Comparison of ENCODE assay signal across 9 cellular contexts in genomic region chr19:53463263-53463662, GRCh38. TPM values are rescaled to one million over a fixed set of nuclear protein-coding genes. Genes with fewer than 3 reads are reported as not detected.
DNase-seq lines count a peak whose midpoint lies in the region; ATAC-seq, FAIRE-seq and TF ChIP-seq lines count a peak whose summit lies in the region.
"Had no signal": no experiment of that assay in that cellular context is flagged by ENCODE, and none has a peak within 500 bp of the region (broad histone marks: within the 10 kb centered on the region; RNA-seq: fewer than 3 reads in every experiment).

No MANE protein-coding gene starts in this region.

- TF ChIP-seq EP300 in HepG2 (IDR thresholded peaks at IDR 0.05; ENCODE audit: low read depth in 2 of 2, low read length in 2 of 2): no peak
- TF ChIP-seq EP300 in HepG2 (CRISPR knock-in tag; IDR thresholded peaks at IDR 0.05; ENCODE audit: borderline replicate concordance): no peak
- TF ChIP-seq EP300 in H1 (IDR thresholded peaks at IDR 0.05; ENCODE audit: borderline replicate concordance in 1 of 2, low read depth in 2 of 2, low read length in 2 of 2): no peak

- H3K18ac ChIP-seq in H1 (ENCODE audit: extremely low read depth, low read length): no peak overlapping the region

- no peak for TF ChIP-seq POLR2A in right lobe of liver (IDR thresholded peaks at IDR 0.05)
- no peak for TF ChIP-seq POLR2A in HepG2 (IDR thresholded peaks at IDR 0.05; ENCODE audit: insufficient read depth in 1 of 2, low read depth in 2 of 2, low read length in 2 of 2)
- TF ChIP-seq POLR2A in H1 (IDR thresholded peaks at IDR 0.05; ENCODE audit: control extremely low read depth in 1 of 2, low read depth in 2 of 2, low read length in 2 of 2): no peak

- H2BK20ac ChIP-seq in H1 (ENCODE audit: low read length): no peak overlapping the region

- no peak overlapping the region for H2BK12ac ChIP-seq in H1 (ENCODE audit: low read depth, low read length)

- in situ Hi-C loops in HepG2 (cut with HindIII; ENCODE audit: extremely low pct_ligation_motif_present, low pct_unique_long_range_greater_than_20kb): no loop called here
- in situ Hi-C loops in GM13976 (cut with MboI; ENCODE audit: low sequenced_read_pairs, unreplicated experiment): no loop called here
- in situ Hi-C loops in ACHN (cut with HindIII; ENCODE audit: low pct_ligation_motif_present, low pct_unique_long_range_greater_than_20kb, low sequenced_read_pairs): no loop called here

- H3K9ac ChIP-seq in HepG2 (ENCODE audit: insufficient read depth, low read depth, low read length): no peak overlapping the region
- peak overlapping the region in 1 of 4 experiments; percentile 18; a peak in 1 of 7 replicates for H3K9ac ChIP-seq in H1 (replicated peaks in 1 of 4; ENCODE audit: extremely low read depth in 1 of 4, low read depth in 3 of 4, low read length in 3 of 4)

- H4K91ac ChIP-seq in H1 (replicated peaks; ENCODE audit: insufficient read length, low read length): no peak overlapping the region

- peaks cover 5% of the 10 kb centered on the region for H3K23me2 ChIP-seq in H1 (ENCODE audit: low read depth, low read length)

- H3K4ac ChIP-seq in H1 (replicated peaks; ENCODE audit: insufficient read length, low read depth, low read length): no peak overlapping the region

- no peak overlapping the region for H3K14ac ChIP-seq in H1 (ENCODE audit: insufficient read length)

- H3K79me2 ChIP-seq in HepG2 (ENCODE audit: insufficient read depth, low read length) (no peaks in the 10 kb centered on the region), H1 (ENCODE audit: control insufficient read depth in 1 of 2, insufficient read depth in 2 of 2, low read length in 2 of 2) (no peaks in the 10 kb centered on the region)

- no peak overlapping the region for H2BK120ac ChIP-seq in H1 (replicated peaks; ENCODE audit: low read depth, low read length)

- no peak overlapping the region for H3K4me2 ChIP-seq in HepG2 (ENCODE audit: low read depth, low read length)
- peak overlapping the region; percentile 76 to 80 for H3K4me2 ChIP-seq in H1 (ENCODE audit: insufficient read depth in 1 of 2, low read depth in 2 of 2, low read length in 2 of 2)

- no peaks in the 10 kb centered on the region for H3K27me3 ChIP-seq in right lobe of liver
- H3K27me3 ChIP-seq in HepG2 (ENCODE audit: control insufficient read depth in 1 of 2, insufficient read depth in 2 of 2, low read length in 2 of 2): no peaks in the 10 kb centered on the region; a peak in 1 of 5 replicates
- no peaks in the 10 kb centered on the region; a peak in 1 of 7 replicates for H3K27me3 ChIP-seq in H1 (replicated peaks in 1 of 4; ENCODE audit: control insufficient read depth in 3 of 4, extremely low read depth in 1 of 4, insufficient read depth in 3 of 4, low read length in 3 of 4)
- no peaks in the 10 kb centered on the region for H3K27me3 ChIP-seq in lung (ENCODE audit: control insufficient read depth, insufficient read depth)
- peaks cover 0 to 2% of the 10 kb centered on the region in 2 donors for H3K27me3 ChIP-seq in aorta (ENCODE audit: control insufficient read depth in 1 of 2, insufficient read depth in 2 of 2, low read length in 1 of 2)

- no TSS peak for BruUV-seq in HepG2 (replicated peaks; lab: Mats Ljungman, UMichigan)

- ATAC-seq in right lobe of liver: peak; percentile 48 to 70 (median 62)
- no peak for ATAC-seq in HepG2
- no peak for ATAC-seq in lung (ENCODE audit: insufficient read depth, low FRiP score)
- peak; percentile 63 for ATAC-seq in aorta (ENCODE audit: low FRiP score)

- H3K36me3 ChIP-seq in right lobe of liver: no peaks in the 10 kb centered on the region
- no peaks in the 10 kb centered on the region for H3K36me3 ChIP-seq in HepG2 (replicated peaks in 1 of 2; ENCODE audit: control insufficient read depth in 1 of 2, insufficient read depth in 2 of 2, low read length in 2 of 2)
- H3K36me3 ChIP-seq in H1 (ENCODE audit: control insufficient read depth in 2 of 4, insufficient read depth in 4 of 4, low read length in 3 of 4): no peaks in the 10 kb centered on the region
- H3K36me3 ChIP-seq in lung (ENCODE audit: control insufficient read depth in 2 of 2, insufficient read depth in 2 of 2, low read length in 2 of 2): no peaks in the 10 kb centered on the region
- no peaks in the 10 kb centered on the region for H3K36me3 ChIP-seq in aorta (ENCODE audit: control insufficient read depth in 1 of 2, insufficient read depth in 2 of 2, low read length in 1 of 2)

- intact Hi-C loops in right lobe of liver (cut with DNase I): no loop called here
- intact Hi-C loops in HepG2 (cut with micrococcal nuclease; ENCODE audit: unreplicated experiment): no loop called here
- intact Hi-C loops in aorta (cut with DNase I): no loop called here

- no peak for TF ChIP-seq CTCF in right lobe of liver (IDR thresholded peaks at IDR 0.05)
- no peak for TF ChIP-seq CTCF in HepG2 (CRISPR knock-in tag; IDR thresholded peaks at IDR 0.05)
- no peak for TF ChIP-seq CTCF in H1 (IDR thresholded peaks at IDR 0.05; ENCODE audit: control extremely low read depth in 1 of 3, insufficient read depth in 1 of 3, low read depth in 1 of 3, low read length in 3 of 3)
- no peak for TF ChIP-seq CTCF in lung (IDR thresholded peaks at IDR 0.05; ENCODE audit: control extremely low read depth, extremely low read depth)
- TF ChIP-seq CTCF in GM13976 (IDR thresholded peaks at IDR 0.05; ENCODE audit: borderline replicate concordance, control extremely low read depth, extremely low read depth, insufficient read depth, missing control alignments): no peak

- H4K20me1 ChIP-seq in HepG2 (ENCODE audit: insufficient read depth, low read length) (no peaks in the 10 kb centered on the region), H1 (replicated peaks in 1 of 2; ENCODE audit: control insufficient read depth in 1 of 2, insufficient read depth in 2 of 2, low read length in 2 of 2) (no peaks in the 10 kb centered on the region)

- H4K5ac ChIP-seq in H1 (ENCODE audit: insufficient read length, low read depth, low read length): no peak overlapping the region

- H3K4me1 ChIP-seq in right lobe of liver (no peaks in the 10 kb centered on the region), HepG2 (ENCODE audit: insufficient read depth, low read length) (peaks cover 44% of the 10 kb centered on the region), H1 (replicated peaks in 1 of 4; ENCODE audit: control insufficient read depth in 3 of 4, insufficient read depth in 4 of 4, low read length in 3 of 4) (peaks cover 0 to 8% (median 5%) of the 10 kb centered on the region in 4 experiments; a peak in 4 of 7 replicates), lung (ENCODE audit: control insufficient read depth in 2 of 2, insufficient read depth in 2 of 2, low read length in 2 of 2) (peaks cover 0 to 5% of the 10 kb centered on the region in 2 donors), aorta (ENCODE audit: control insufficient read depth in 1 of 2, insufficient read depth in 2 of 2, low read length in 2 of 2) (no peaks in the 10 kb centered on the region)

- H3K4me3 ChIP-seq in right lobe of liver (no peak overlapping the region), HepG2 (replicated peaks in 1 of 3; ENCODE audit: insufficient read depth in 1 of 3, low read depth in 2 of 3, low read length in 3 of 3) (no peak overlapping the region), H1 (ENCODE audit: extremely low read depth in 1 of 4, insufficient read depth in 2 of 4, low read depth in 3 of 4, low read length in 4 of 4) (peak overlapping the region in 3 of 4 experiments; percentile 23 to 56 (median 46); a peak in 6 of 8 replicates), lung (no peak overlapping the region), aorta (ENCODE audit: low read length in 2 of 2) (no peak overlapping the region)

- DNase-seq in right lobe of liver: peak; percentile 53 to 69 (median 60)
- DNase-seq in HepG2 (ENCODE audit: low spot score): no peak
- DNase-seq in H1 (ENCODE audit: low read depth in 1 of 2, low spot score in 2 of 2): peak; percentile 80 to 91
- peak; percentile 39 for DNase-seq in lung (ENCODE audit: low spot score)
- peak; percentile 69 to 83 for DNase-seq in aorta
- DNase-seq in GM13976 (ENCODE audit: low spot score): no peak
- DNase-seq in ACHN: no peak
- no peak for DNase-seq in LoVo (ENCODE audit: low spot score)
- DNase-seq: activated CD8-positive, alpha-beta memory T cell treated with anti-CD3 and anti-CD28 coated beads, Interleukin-2, amount 50 U/mL, for 48 hours had no signal

- H3K9me3 ChIP-seq in right lobe of liver (peaks cover 0 to under 1% (median 0%) of the 10 kb centered on the region in 4 donors), HepG2 (ENCODE audit: low read length) (0 out of 2 replicates have a peak, but pooled peaks cover 5% of the 10 kb centered on the region), H1 (ENCODE audit: insufficient read depth in 2 of 2, low read depth in 1 of 2, low read length in 1 of 2) (no peaks in the 10 kb centered on the region), lung (ENCODE audit: control insufficient read depth in 2 of 2, insufficient read depth in 1 of 2, low read length in 1 of 2) (peaks cover 0 to 11% of the 10 kb centered on the region in 2 donors), aorta (ENCODE audit: control insufficient read depth, low read length) (peaks cover 7% of the 10 kb centered on the region)

- POLR2A ChIA-PET in HepG2 (lab: Yijun Ruan, JAX) (no interaction called here), H1 (lab: Charles Lee; ENCODE audit: partially characterized antibody) (interaction anchor here (0.6 to 1.4 kb wide), 3 partner anchors 30 to 1562 kb away, joined by 3 to 11 read pairs (median 4); partner anchors contain the start of gene ZNF761)

- no peak for TF ChIP-seq RAD21 in HepG2 (CRISPR knock-in tag; IDR thresholded peaks at IDR 0.05)
- no peak for TF ChIP-seq RAD21 in H1 (IDR thresholded peaks at IDR 0.05 in 1 of 2, conservative IDR thresholded peaks at IDR 0.05 in 1 of 2; ENCODE audit: low read depth in 2 of 2, low read length in 2 of 2)

- H4K8ac ChIP-seq in H1 (ENCODE audit: extremely low read depth, insufficient read depth, low read length): peak overlapping the region; percentile 73; the same call in 1 of the 2 replicates

- WGBS in right lobe of liver (ENCODE audit: insufficient coverage, low coverage, low lambda C conversion rate, missing lambda C conversion rate): 13% methylated on average over 14 of the region's 19 CpGs
- WGBS in HepG2 (ENCODE audit: low lambda C conversion rate): 62% methylated on average over 19 of the region's 19 CpGs
- WGBS in H1 (ENCODE audit: extremely low coverage in 1 of 2, insufficient coverage in 1 of 2, insufficient read length in 1 of 2, insufficient replicate concordance in 2 of 2, low coverage in 1 of 2, low lambda C conversion rate in 2 of 2, missing lambda C conversion rate in 1 of 2), 2 experiments: 3% methylated on average over 11 of the region's 19 CpGs; no CpG with 5 or more reads in 1 of the 2 experiments
- WGBS in lung, 2 donors: 16 to 21% methylated on average over 18 to 19 of the region's 19 CpGs
- 2 to 5% methylated on average over 19 of the region's 19 CpGs for WGBS in aorta, 2 donors

- H3K79me1 ChIP-seq in H1 (ENCODE audit: low read depth, low read length): no peaks in the 10 kb centered on the region

- no peak overlapping the region for H3K23ac ChIP-seq in H1 (ENCODE audit: insufficient read length)

- peak overlapping the region; percentile 66; the same call in 1 of the 2 replicates for H2BK5ac ChIP-seq in H1 (ENCODE audit: low read depth, low read length)

- no peak overlapping the region for H2AFZ ChIP-seq in HepG2 (ENCODE audit: low read length)
- peak overlapping the region; percentile 7; the same call in 1 of the 2 replicates for H2AFZ ChIP-seq in H1 (ENCODE audit: low read length)

- H3K56ac ChIP-seq in H1 (replicated peaks; ENCODE audit: insufficient read length, low read depth, low read length): no peak overlapping the region

- CTCF ChIA-PET in HepG2 (lab: Yijun Ruan, JAX; ENCODE audit: low intra/inter-chr PET ratio, low total read pairs) (no interaction called here), H1 (lab: Charles Lee; ENCODE audit: partially characterized antibody) (interaction anchor here (1.6 to 2.1 kb wide), 3 partner anchors 11 to 40 kb away, joined by 5 to 8 read pairs (median 5); no protein-coding TSS in a partner anchor)

- H2AK5ac ChIP-seq in H1 (ENCODE audit: low read depth, low read length): no peak overlapping the region

- H3K27ac ChIP-seq in right lobe of liver: no peak overlapping the region
- no peak overlapping the region for H3K27ac ChIP-seq in HepG2 (ENCODE audit: extremely low read length, insufficient read depth, low read length)
- H3K27ac ChIP-seq in H1 (ENCODE audit: low read depth, low read length): no peak overlapping the region
- no peak overlapping the region for H3K27ac ChIP-seq in lung (ENCODE audit: low read depth in 1 of 2, low read length in 1 of 2)
- H3K27ac ChIP-seq in aorta (ENCODE audit: low read depth in 1 of 2, low read length in 2 of 2): no peak overlapping the region

- no peak overlapping the region for H2BK15ac ChIP-seq in H1 (ENCODE audit: low read length)

- FAIRE-seq in HepG2 (lab: Jason Lieb, UNC): no peak
- FAIRE-seq in H1 (lab: Jason Lieb, UNC): peak; percentile 19

RNA-seq across cellular contexts. Expression of gene ZNF813, which starts 4.3 kb away (rescaled TPM):
- total RNA-seq in right lobe of liver: 1 to 10 TPM in 4 of 6 experiments, under 1 TPM in 2; 0.74 to 1.6 (median 1.1) TPM
- 8.9 and 14.9 TPM in 2 replicates for total RNA-seq in HepG2 (2016; rRNA removed; fragmentation: Illumina TruSeq; extraction: Trizol)
- 1.1 and 1.4 TPM in 2 replicates for total RNA-seq in HepG2 (2016; cell fraction: cytosol; rRNA removed; fragmentation: Illumina TruSeq; extraction: Trizol; ENCODE audit: low read depth)
- 8.8 and 14.9 TPM in 2 replicates for total RNA-seq in HepG2 (2016; cell fraction: insoluble cytoplasmic fraction; rRNA removed; fragmentation: Illumina TruSeq; extraction: Trizol)
- total RNA-seq in HepG2 (2016; cell fraction: membrane; rRNA removed; fragmentation: Illumina TruSeq; extraction: Trizol): 3.2 and 4.2 TPM in 2 replicates
- 5.5 and 7.5 TPM in 2 replicates for total RNA-seq in HepG2 (2016; cell fraction: nucleus; rRNA removed; fragmentation: Illumina TruSeq; extraction: Trizol)
- 2.1 TPM in 2 replicates for polyA plus RNA-seq in HepG2 (2011; rRNA removed)
- 1.1 and 1.5 TPM in 2 replicates for polyA plus RNA-seq in HepG2 (2011; cell fraction: cytosol; rRNA removed)
- polyA plus RNA-seq in HepG2 (2011; cell fraction: nucleus; rRNA removed): 1.0 and 1.4 TPM in 2 replicates
- 3.8 and 4.9 TPM in 2 replicates for polyA plus RNA-seq in HepG2 (2012)
- polyA plus RNA-seq in HepG2 (2016; cell fraction: cytosol; fragmentation: Illumina TruSeq; extraction: Trizol; ENCODE audit: low read depth): 0.29 and 0.35 TPM in 2 replicates
- 5.3 and 5.6 TPM in 2 replicates for polyA plus RNA-seq in HepG2 (2016; cell fraction: insoluble cytoplasmic fraction; fragmentation: Illumina TruSeq; extraction: Trizol; ENCODE audit: low read depth)
- 1.1 and 1.2 TPM in 2 replicates for polyA plus RNA-seq in HepG2 (2016; cell fraction: membrane; fragmentation: Illumina TruSeq; extraction: Trizol; ENCODE audit: low read depth)
- 4.8 and 5.5 TPM in 2 replicates for polyA plus RNA-seq in HepG2 (2016; cell fraction: nucleus; fragmentation: Illumina TruSeq; extraction: Trizol; ENCODE audit: insufficient read depth, low read depth)
- 0.65 and 1.8 TPM in 2 replicates for polyA minus RNA-seq in HepG2 (2011; rRNA and poly(A)+ RNA removed; ENCODE audit: low replicate concordance)
- 4.2 and 5.5 TPM in 2 replicates for polyA minus RNA-seq in HepG2 (2011; cell fraction: cytosol; rRNA and poly(A)+ RNA removed)
- 8.0 and 8.1 TPM in 2 replicates for polyA minus RNA-seq in HepG2 (2011; cell fraction: nucleus; rRNA and poly(A)+ RNA removed)
- 22.1 and 22.4 TPM in 2 replicates for total RNA-seq in H1 (2021; fragmentation: NEBNext Ultra II Directional; extraction: Animal tissue kit (Norgen Biotek cat#: 25700))
- polyA plus RNA-seq in H1 (2011; rRNA removed): 1.9 and 2.9 TPM in 2 replicates
- polyA plus RNA-seq in H1 (2011; cell fraction: cytosol; rRNA removed): 3.8 TPM
- polyA plus RNA-seq in H1 (2011; cell fraction: nucleus; rRNA removed): 3.4 TPM
- 7.9 to 13.6 TPM (median 8.7 TPM) in 4 replicates for polyA plus RNA-seq in H1 (2012, experiment 1 of 2)
- polyA plus RNA-seq in H1 (2012, experiment 2 of 2): 0.88 TPM
- 11.9 TPM for polyA plus RNA-seq in H1 (2013, experiment 1 of 2)
- 10.6 TPM for polyA plus RNA-seq in H1 (2013, experiment 2 of 2)
- 18.5 and 24.9 TPM in 2 replicates for polyA minus RNA-seq in H1 (2011; rRNA and poly(A)+ RNA removed)
- polyA minus RNA-seq in H1 (2011; cell fraction: cytosol; rRNA and poly(A)+ RNA removed): 11.4 TPM
- polyA minus RNA-seq in H1 (2011; cell fraction: nucleus; rRNA and poly(A)+ RNA removed): 36.4 TPM
- total RNA-seq in lung: 1 to 10 TPM; 2.8 to 5.3 TPM
- polyA plus RNA-seq in lung: 1 to 10 TPM; 1.2 TPM
- 1 to 10 TPM; 3.0 to 4.0 TPM for total RNA-seq in aorta
- polyA plus RNA-seq in aorta: 1 to 10 TPM in 1 of 2 donors, under 1 TPM in 1; 0.69 to 2.3 TPM

RNA-seq across cellular contexts. Expression of gene ZNF761, which starts 31.5 kb away (rescaled TPM):
- 1 to 10 TPM; 2.6 to 4.2 (median 3.4) TPM for total RNA-seq in right lobe of liver
- total RNA-seq in HepG2 (2016; rRNA removed; fragmentation: Illumina TruSeq; extraction: Trizol): 16.2 and 20.8 TPM in 2 replicates
- total RNA-seq in HepG2 (2016; cell fraction: cytosol; rRNA removed; fragmentation: Illumina TruSeq; extraction: Trizol; ENCODE audit: low read depth): 4.3 and 5.4 TPM in 2 replicates
- total RNA-seq in HepG2 (2016; cell fraction: insoluble cytoplasmic fraction; rRNA removed; fragmentation: Illumina TruSeq; extraction: Trizol): 15.5 and 20.2 TPM in 2 replicates
- 8.0 and 9.4 TPM in 2 replicates for total RNA-seq in HepG2 (2016; cell fraction: membrane; rRNA removed; fragmentation: Illumina TruSeq; extraction: Trizol)
- 12.3 and 15.9 TPM in 2 replicates for total RNA-seq in HepG2 (2016; cell fraction: nucleus; rRNA removed; fragmentation: Illumina TruSeq; extraction: Trizol)
- 11.6 and 12.0 TPM in 2 replicates for polyA plus RNA-seq in HepG2 (2011; rRNA removed)
- polyA plus RNA-seq in HepG2 (2011; cell fraction: cytosol; rRNA removed): 7.6 and 10.7 TPM in 2 replicates
- polyA plus RNA-seq in HepG2 (2011; cell fraction: nucleus; rRNA removed): 11.5 and 13.2 TPM in 2 replicates
- 11.2 and 15.1 TPM in 2 replicates for polyA plus RNA-seq in HepG2 (2012)
- polyA plus RNA-seq in HepG2 (2016; cell fraction: cytosol; fragmentation: Illumina TruSeq; extraction: Trizol; ENCODE audit: low read depth): 3.3 and 3.7 TPM in 2 replicates
- polyA plus RNA-seq in HepG2 (2016; cell fraction: insoluble cytoplasmic fraction; fragmentation: Illumina TruSeq; extraction: Trizol; ENCODE audit: low read depth): 12.8 and 13.8 TPM in 2 replicates
- polyA plus RNA-seq in HepG2 (2016; cell fraction: membrane; fragmentation: Illumina TruSeq; extraction: Trizol; ENCODE audit: low read depth): 4.2 TPM in 2 replicates
- polyA plus RNA-seq in HepG2 (2016; cell fraction: nucleus; fragmentation: Illumina TruSeq; extraction: Trizol; ENCODE audit: insufficient read depth, low read depth): 29.0 and 29.2 TPM in 2 replicates
- polyA minus RNA-seq in HepG2 (2011; rRNA and poly(A)+ RNA removed; ENCODE audit: low replicate concordance): 2.6 and 3.2 TPM in 2 replicates
- 7.1 and 7.8 TPM in 2 replicates for polyA minus RNA-seq in HepG2 (2011; cell fraction: cytosol; rRNA and poly(A)+ RNA removed)
- 20.2 and 28.2 TPM in 2 replicates for polyA minus RNA-seq in HepG2 (2011; cell fraction: nucleus; rRNA and poly(A)+ RNA removed)
- 24.2 and 25.1 TPM in 2 replicates for total RNA-seq in H1 (2021; fragmentation: NEBNext Ultra II Directional; extraction: Animal tissue kit (Norgen Biotek cat#: 25700))
- 10.8 and 11.1 TPM in 2 replicates for polyA plus RNA-seq in H1 (2011; rRNA removed)
- 17.4 TPM for polyA plus RNA-seq in H1 (2011; cell fraction: cytosol; rRNA removed)
- 12.9 TPM for polyA plus RNA-seq in H1 (2011; cell fraction: nucleus; rRNA removed)
- 12.3 to 21.4 TPM (median 13.6 TPM) in 4 replicates for polyA plus RNA-seq in H1 (2012, experiment 1 of 2)
- 1.3 TPM for polyA plus RNA-seq in H1 (2012, experiment 2 of 2)
- polyA plus RNA-seq in H1 (2013, experiment 1 of 2): 17.3 TPM
- polyA plus RNA-seq in H1 (2013, experiment 2 of 2): 16.9 TPM
- 23.7 and 33.8 TPM in 2 replicates for polyA minus RNA-seq in H1 (2011; rRNA and poly(A)+ RNA removed)
- 17.1 TPM for polyA minus RNA-seq in H1 (2011; cell fraction: cytosol; rRNA and poly(A)+ RNA removed)
- 36.3 TPM for polyA minus RNA-seq in H1 (2011; cell fraction: nucleus; rRNA and poly(A)+ RNA removed)
- total RNA-seq in lung: 10 to 100 TPM in 1 of 2 donors, 1 to 10 TPM in 1; 7.9 to 11.4 TPM
- 1 to 10 TPM; 6.4 TPM for polyA plus RNA-seq in lung
- 10 to 100 TPM in 1 of 2 donors, 1 to 10 TPM in 1; 9.5 to 10.2 TPM for total RNA-seq in aorta
- polyA plus RNA-seq in aorta: 1 to 10 TPM; 4.5 to 8.0 TPM

Comparison
In these comparisons a context has a peak if more than half of its experiments do, and no peak if none do; other contexts are left out.
1. ATAC-seq: peak in right lobe of liver (4 of 4) and aorta (single experiment); none in HepG2 (single experiment) and lung (single experiment).
2. DNase-seq: peak in right lobe of liver (3 of 3), H1 (2 of 2), lung (single experiment) and aorta (2 of 2); none in HepG2 (single experiment), GM13976 (single experiment), ACHN (single experiment) and LoVo (single experiment).
3. H3K4me3 ChIP-seq: peak in H1 (3 of 4); none in right lobe of liver (0 of 3), HepG2 (0 of 3), lung (single experiment) and aorta (0 of 2).